ENCODE assay signal across 19 cellular contexts in genomic region chr10:37076083-37076482, GRCh38. TPM values are rescaled to one million over a fixed set of nuclear protein-coding genes. Genes with fewer than 3 reads are reported as not detected.
"Had no signal": no experiment of that assay in that cellular context is flagged by ENCODE, and none has a peak within 500 bp of the region (broad histone marks: within the 10 kb centered on the region; RNA-seq: fewer than 3 reads in every experiment).

No MANE protein-coding gene starts in this region.

RNA-seq across cellular contexts. Expression of gene ANKRD30A, which starts 49.3 kb away (rescaled TPM):
- total RNA-seq: activated naive CD4-positive, alpha-beta T cell treated with anti-CD3 and anti-CD28 coated beads for 36 hours; activated naive CD4-positive, alpha-beta T cell treated with anti-CD3 and anti-CD28 coated beads, Interleukin-2, amount 50 U/mL, for 72 hours; activated naive CD8-positive, alpha-beta T cell treated with anti-CD3 and anti-CD28 coated beads for 36 hours; activated naive CD8-positive, alpha-beta T cell treated with anti-CD3 and anti-CD28 coated beads, Interleukin-2, amount 10 ng/mL, durations not matched to agents 7 days and 5 days; activated T-cell treated with anti-CD3 and anti-CD28 coated beads, Interleukin-2, amount 50 U/mL, for 4 hours; activated T-cell treated with anti-CD3 and anti-CD28 coated beads, Interleukin-2, amount 50 U/mL, for 72 hours; activated T-helper 1 cell treated with anti-CD3 and anti-CD28 coated beads, Interleukin-12 subunit alpha, Interleukin-12 subunit beta, Interleukin-2, Interleukin-4 antibody, amounts not matched to agents 30 ng/mL and 10 ng/mL and 1 ng/mL, durations not matched to agents 14 hours and 24 hours and 36 hours; activated T-helper 17 cell treated with anti-CD3 and anti-CD28 coated beads, Interleukin-2, amount 50 U/mL, for 72 hours; activated T-helper 2 cell treated with anti-CD3 and anti-CD28 coated beads, Interferon-gamma antibody, Interleukin-2, Interleukin-4, amounts not matched to agents 10 μg/mL and 5 μg/mL and 100 μg/mL, durations not matched to agents 14 hours and 24 hours and 36 hours; adrenal gland; aorta; ascending aorta; astrocyte; body of pancreas; bronchial epithelial cell; cardiac muscle cell; cardiac septum; cerebellum; chondrocyte had no signal
- polyA plus RNA-seq: adrenal gland, aorta, cardiac muscle cell had no signal
